In the genomic region with DNA sequence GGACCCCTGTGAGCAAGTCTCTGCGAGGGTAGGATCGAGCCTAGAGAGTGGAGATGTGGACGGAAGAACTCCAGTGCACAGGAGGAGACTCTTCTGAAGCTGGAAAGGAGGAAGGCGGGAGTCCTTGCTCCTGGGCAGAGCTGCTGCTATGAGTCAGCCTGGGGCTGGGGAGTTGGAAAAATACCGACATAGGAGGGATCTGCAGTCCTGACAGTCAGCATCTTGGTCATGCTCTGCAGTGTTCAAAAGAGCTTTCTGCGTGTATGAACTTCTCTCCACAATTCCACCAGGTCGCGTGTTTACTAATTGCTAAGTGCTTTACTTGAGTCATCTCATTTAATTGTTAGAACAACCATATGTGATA, we compare ENCODE assay signal across 10 cellular contexts.
DNase-seq lines count a peak whose midpoint lies in the region; ATAC-seq and TF ChIP-seq lines count a peak whose summit lies in the region.
"Had no signal": no experiment of that assay in that cellular context is flagged by ENCODE, and none has a peak within 500 bp of the region (broad histone marks: within the 10 kb centered on the region; RNA-seq: fewer than 3 reads in every experiment).

No MANE protein-coding gene starts in this region.

- H3K4me3 ChIP-seq in HUES6 (ENCODE audit: low read depth, low read length) (peak overlapping the region; percentile 6; the same call in 1 of the 2 replicates), lower leg skin (ENCODE audit: low read depth, poor library complexity, severe bottlenecking) (no peak overlapping the region)

- H3K4me1 ChIP-seq in HUES6 (ENCODE audit: control insufficient read depth, insufficient read depth, low read length): peaks cover 47% of the 10 kb centered on the region

- intact Hi-C loops in lower leg skin (cut with DNase I; ENCODE audit: low total_unique reads): no loop called here

- DNase-seq in ACHN (peak; percentile 20), chondrocyte (ENCODE audit: low spot score) (no peak), lower leg skin (ENCODE audit: low spot score in 2 of 2) (peak; percentile 55 to 87), AG08396 (ENCODE audit: low spot score) (no peak)
- no peak for DNase-seq in natural killer cell treated with Interleukin-12 subunit alpha and Interleukin-12 subunit beta and Interleukin-15 and Interleukin-18, amount 100 ng/mL, for 72 hours (ENCODE audit: low spot score)
- DNase-seq in effector CD4-positive, alpha-beta T cell: no peak
- DNase-seq: NCI-H146 had no signal

- H3K36me3 ChIP-seq in HUES6 (ENCODE audit: control insufficient read depth, insufficient read depth, low read length): no peaks in the 10 kb centered on the region

- no peaks in the 10 kb centered on the region for H3K9me3 Mint-ChIP-seq in chondrocyte (ENCODE audit: low read depth)
- no peaks in the 10 kb centered on the region for H3K9me3 Mint-ChIP-seq in natural killer cell treated with Interleukin-12 subunit alpha and Interleukin-12 subunit beta and Interleukin-15 and Interleukin-18, amount 100 ng/mL, for 72 hours

- 22 to 43% methylated on average over 8 of the region's 8 CpGs for WGBS in lower leg skin, 2 donors

- no peak for ATAC-seq in natural killer cell treated with Interleukin-12 subunit alpha and Interleukin-12 subunit beta and Interleukin-15 and Interleukin-18, amount 100 ng/mL, for 72 hours
- no peak for ATAC-seq in GM21381 (IDR thresholded peaks at IDR 0.05; ENCODE audit: unreplicated experiment)

- H3K4me3 Mint-ChIP-seq in chondrocyte (ENCODE audit: unreplicated experiment): peak overlapping the region; percentile 17
- H3K4me3 Mint-ChIP-seq in natural killer cell treated with Interleukin-12 subunit alpha and Interleukin-12 subunit beta and Interleukin-15 and Interleukin-18, amount 100 ng/mL, for 72 hours: no peak overlapping the region

- H3K27ac Mint-ChIP-seq in chondrocyte (ENCODE audit: unreplicated experiment): peak overlapping the region; percentile 96
- H3K27ac Mint-ChIP-seq in natural killer cell treated with Interleukin-12 subunit alpha and Interleukin-12 subunit beta and Interleukin-15 and Interleukin-18, amount 100 ng/mL, for 72 hours: no peak overlapping the region

- H3K27me3 ChIP-seq in HUES6 (ENCODE audit: control insufficient read depth, insufficient read depth, low read length): peaks cover 44% of the 10 kb centered on the region; the same call in 1 of the 2 replicates

- no peak for TF ChIP-seq CTCF in chondrocyte (IDR thresholded peaks at IDR 0.05)
- TF ChIP-seq CTCF in lower leg skin (IDR thresholded peaks at IDR 0.05): no peak

- no peaks in the 10 kb centered on the region for H3K9me3 ChIP-seq in HUES6 (ENCODE audit: control insufficient read depth, insufficient read depth, low read depth, low read length)

- H3K27ac ChIP-seq in HUES6 (ENCODE audit: low read depth, low read length): peak overlapping the region; percentile 59; the same call in 1 of the 2 replicates
- H3K27ac ChIP-seq: epithelial cell of prostate had no signal

- peaks cover 20% of the 10 kb centered on the region for H3K4me1 Mint-ChIP-seq in chondrocyte (ENCODE audit: low read depth)
- H3K4me1 Mint-ChIP-seq in natural killer cell treated with Interleukin-12 subunit alpha and Interleukin-12 subunit beta and Interleukin-15 and Interleukin-18, amount 100 ng/mL, for 72 hours (ENCODE audit: low read depth in 2 of 2): peaks cover 12 to 14% of the 10 kb centered on the region in 2 donors

- peak overlapping the region; percentile 49 for H3K9ac ChIP-seq in HUES6 (ENCODE audit: low read length)

- in situ Hi-C loops in ACHN (cut with HindIII; ENCODE audit: low pct_ligation_motif_present, low pct_unique_long_range_greater_than_20kb, low sequenced_read_pairs): no loop called here

- no peak for TF ChIP-seq POLR2A in lower leg skin (IDR thresholded peaks at IDR 0.05)

- H3K36me3 Mint-ChIP-seq in chondrocyte (ENCODE audit: low read depth): no peaks in the 10 kb centered on the region
- no peaks in the 10 kb centered on the region for H3K36me3 Mint-ChIP-seq in natural killer cell treated with Interleukin-12 subunit alpha and Interleukin-12 subunit beta and Interleukin-15 and Interleukin-18, amount 100 ng/mL, for 72 hours

- H3K27me3 Mint-ChIP-seq in chondrocyte (ENCODE audit: low read depth): no peaks in the 10 kb centered on the region
- H3K27me3 Mint-ChIP-seq in natural killer cell treated with Interleukin-12 subunit alpha and Interleukin-12 subunit beta and Interleukin-15 and Interleukin-18, amount 100 ng/mL, for 72 hours: peaks cover 0 to 6% of the 10 kb centered on the region in 2 donors

Comparison
In these comparisons a context has a peak if more than half of its experiments do, and no peak if none do; other contexts are left out.
1. DNase-seq: peak in ACHN (single experiment) and lower leg skin (2 of 2); none in chondrocyte (single experiment), natural killer cell treated with Interleukin-12 subunit alpha and Interleukin-12 subunit beta and Interleukin-15 and Interleukin-18, amount 100 ng/mL, for 72 hours (single experiment), AG08396 (single experiment) and effector CD4-positive, alpha-beta T cell (single experiment).